Comparison of ENCODE assay signal across 21 cellular contexts in genomic region chr17:10888858-10889257, GRCh38. TPM values are rescaled to one million over a fixed set of nuclear protein-coding genes. Genes with fewer than 3 reads are reported as not detected.
DNase-seq lines count a peak whose midpoint lies in the region; ATAC-seq, FAIRE-seq and TF ChIP-seq lines count a peak whose summit lies in the region.
"Had no signal": no experiment of that assay in that cellular context is flagged by ENCODE, and none has a peak within 500 bp of the region (broad histone marks: within the 10 kb centered on the region; RNA-seq: fewer than 3 reads in every experiment).

No MANE protein-coding gene starts in this region.

- peaks cover 2% of the 10 kb centered on the region for H3K27me3 Mint-ChIP-seq in nephron progenitor cell (ENCODE audit: low read depth, poor library complexity)

- peaks cover 12% of the 10 kb centered on the region for H3K4me1 Mint-ChIP-seq in nephron progenitor cell
- H3K4me1 Mint-ChIP-seq: CD14-positive monocyte; CD8-positive, alpha-beta memory T cell had no signal

- H3K27me3 ChIP-seq in H7 (ENCODE audit: control insufficient read depth, insufficient read depth, low read length) = no peaks in the 10 kb centered on the region

- H3K36me3 ChIP-seq in H7 (replicated peaks; ENCODE audit: control insufficient read depth, insufficient read depth, low read length) = no peaks in the 10 kb centered on the region

- peak; percentile 24 for DNase-seq in H7
- peak; percentile 16 for DNase-seq in iPS-NIHi11 (ENCODE audit: low spot score)
- peak; percentile 12 for DNase-seq in nephron progenitor cell
- DNase-seq in G401 (ENCODE audit: low spot score) = no peak
- no peak for DNase-seq in HTR-8/SVneo (ENCODE audit: insufficient read length, low spot score)
- no peak for DNase-seq in OCI-M2 (lab: John Stamatoyannopoulos, UW; ENCODE audit: unreplicated experiment)
- DNase-seq: CD4-positive, alpha-beta T cell; CD8-positive, alpha-beta memory T cell; DMS 273 treated with DMSO at 0.1 percent for 48 hours; DMS79; EL; GF-D8; GOT3; HCEC 1CT had no signal

- no peak overlapping the region for H3K27ac Mint-ChIP-seq in nephron progenitor cell
- H3K27ac Mint-ChIP-seq: CD14-positive monocyte; CD4-positive, alpha-beta T cell; CD8-positive, alpha-beta memory T cell had no signal

- H3K36me3 Mint-ChIP-seq in nephron progenitor cell (ENCODE audit: low read depth) = no peaks in the 10 kb centered on the region
- H3K36me3 Mint-ChIP-seq: CD14-positive monocyte; CD8-positive, alpha-beta memory T cell had no signal

- peaks cover 10% of the 10 kb centered on the region for H3K9me3 Mint-ChIP-seq in nephron progenitor cell

- no peak for TF ChIP-seq CTCF in nephron progenitor cell (IDR thresholded peaks at IDR 0.05)

- no peak overlapping the region for H3K4me3 Mint-ChIP-seq in nephron progenitor cell
- H3K4me3 Mint-ChIP-seq: CD14-positive monocyte; CD4-positive, alpha-beta T cell; CD8-positive, alpha-beta memory T cell had no signal

- no peak overlapping the region for H3K4me3 ChIP-seq in H7 (ENCODE audit: insufficient read depth, low read depth, low read length)

- no peak for ATAC-seq in GM18505 (IDR thresholded peaks at IDR 0.05; ENCODE audit: unreplicated experiment)

- in situ Hi-C loops in G401 (cut with HindIII; ENCODE audit: low sequenced_read_pairs) = no loop called here

- TF ChIP-seq POLR2A in GM18505 (IDR thresholded peaks at IDR 0.05; ENCODE audit: borderline replicate concordance, extremely low read depth, insufficient read depth, insufficient read length) = no peak

- FAIRE-seq in HTR-8/SVneo (lab: Jason Lieb, UNC) = no peak
- FAIRE-seq: D721Med, GM12891, H54 had no signal

RNA-seq across cellular contexts. Expression of gene PIRT, which starts 51.0 kb away (rescaled TPM):
- not detected in 2 replicates for total RNA-seq in H7 (2014; rRNA removed; shearing (Covaris generic))
- not detected in 2 replicates for total RNA-seq in G401 (2014; rRNA removed; shearing (Covaris generic))
- total RNA-seq: A172; A673; CD4-positive, alpha-beta T cell; CD8-positive, alpha-beta memory T cell had no signal

Comparison
In these comparisons a context has a peak if more than half of its experiments do, and no peak if none do; other contexts are left out.
1. DNase-seq: peak in H7 (single experiment), iPS-NIHi11 (single experiment) and nephron progenitor cell (single experiment); none in G401 (single experiment), HTR-8/SVneo (single experiment) and OCI-M2 (single experiment).